In genomic region chr13:45464687-45465453, GRCh38 we compare ENCODE assay signal across 8 cellular contexts. TPM values are rescaled to one million over a fixed set of nuclear protein-coding genes. Genes with fewer than 3 reads are reported as not detected.
DNase-seq lines count a peak whose midpoint lies in the region; ATAC-seq and TF ChIP-seq lines count a peak whose summit lies in the region.

Gene COG3 (plus strand): TSS chr13:45464939. CDS start chr13:45465037, 98 bp downstream.

- WGBS in spleen, 5 donors = 0 to 3% (median 0%) methylated on average over 19 to 63 of the region's 63 CpGs

- TF ChIP-seq CTCF in AG09319 (IDR thresholded peaks at IDR 0.05; ENCODE audit: low read depth, low read length) (peak; percentile 35; the same call in 1 of the 2 replicates), spleen (IDR thresholded peaks at IDR 0.05 in 8 of 11, conservative IDR thresholded peaks at IDR 0.05 in 3 of 11) (peak in 8 of 11 experiments; percentile 8 to 83 (median 52))

- no peaks in the 10 kb centered on the region for H3K9me3 ChIP-seq in spleen

- peaks cover 28 to 61% (median 51%) of the 10 kb centered on the region in 6 donors for H3K4me1 ChIP-seq in spleen

- H3K27me3 Mint-ChIP-seq in central memory CD8-positive, alpha-beta T cell = no peaks in the 10 kb centered on the region

- peaks cover 50% of the 10 kb centered on the region for H3K4me1 Mint-ChIP-seq in central memory CD8-positive, alpha-beta T cell

- H3K36me3 ChIP-seq in spleen = no peaks in the 10 kb centered on the region

- TF ChIP-seq POLR2A in spleen (IDR thresholded peaks at IDR 0.05) = peak in 1 of 3 donors; percentile 28

- DNase-seq in AG09319 (ENCODE audit: extremely low read depth, low read depth) = peak; percentile 94
- DNase-seq in NCI-H446 (lab: John Stamatoyannopoulos, UW) = peak; percentile 82 to 95
- peak; percentile 94 for DNase-seq in activated CD4-positive, CD25-positive, alpha-beta regulatory T cell treated with anti-CD3 and anti-CD28 coated beads, Interleukin-2, amount 50 U/mL, for 16 hours (ENCODE audit: low read depth, low spot score)
- peak; percentile 85 to 91 for DNase-seq in central memory CD8-positive, alpha-beta T cell (ENCODE audit: low spot score in 2 of 2)
- peak; percentile 98 for DNase-seq in inferior parietal cortex (ENCODE audit: extremely low spot score)
- DNase-seq in spleen = peak; percentile 97

- H3K27ac Mint-ChIP-seq in central memory CD8-positive, alpha-beta T cell (ENCODE audit: low read depth) = peak within 1 kb of the TSS; percentile 92

- ATAC-seq in GM19025 (IDR thresholded peaks at IDR 0.05; ENCODE audit: low read depth, unreplicated experiment) (peak; percentile 96), HG03342 (IDR thresholded peaks at IDR 0.05; ENCODE audit: unreplicated experiment) (peak; percentile 93)
- ATAC-seq in central memory CD8-positive, alpha-beta T cell (replicated peaks; ENCODE audit: extremely low read depth, poor library complexity, severe bottlenecking) = peak; percentile 96

- intact Hi-C loops in spleen (cut with DNase I; ENCODE audit: low total_unique reads) = loop anchor here (10.0 kb wide), 1 partner anchor 50 kb away; the partner anchor contains the start of gene SLC25A30

- H3K9me3 Mint-ChIP-seq in central memory CD8-positive, alpha-beta T cell = no peaks in the 10 kb centered on the region

- H3K27ac ChIP-seq in spleen = peak within 1 kb of the TSS; percentile 87 to 97 (median 96)

- H3K4me3 Mint-ChIP-seq in central memory CD8-positive, alpha-beta T cell = peak within 1 kb of the TSS; percentile 89

- H3K36me3 Mint-ChIP-seq in central memory CD8-positive, alpha-beta T cell (ENCODE audit: insufficient read depth) = peaks cover 10% of the 10 kb centered on the region

- H3K27me3 ChIP-seq in spleen (replicated peaks in 1 of 7) = no peaks in the 10 kb centered on the region

- H3K4me3 ChIP-seq in spleen = peak within 1 kb of the TSS; percentile 83 to 97 (median 94)

RNA-seq across cellular contexts. Expression of gene COG3, which starts in this region (rescaled TPM):
- total RNA-seq in spleen = 10 to 100 TPM; 29.2 to 99.2 (median 38.2) TPM
- 10 to 100 TPM; 12.3 to 15.1 (median 12.8) TPM for polyA plus RNA-seq in spleen

Comparison
In these comparisons a context has a peak if more than half of its experiments do, and no peak if none do; other contexts are left out.
1. Peak in every context shown above with its lines: DNase-seq, ATAC-seq, H3K4me3 ChIP-seq and H3K27ac ChIP-seq.